In the genomic region with DNA sequence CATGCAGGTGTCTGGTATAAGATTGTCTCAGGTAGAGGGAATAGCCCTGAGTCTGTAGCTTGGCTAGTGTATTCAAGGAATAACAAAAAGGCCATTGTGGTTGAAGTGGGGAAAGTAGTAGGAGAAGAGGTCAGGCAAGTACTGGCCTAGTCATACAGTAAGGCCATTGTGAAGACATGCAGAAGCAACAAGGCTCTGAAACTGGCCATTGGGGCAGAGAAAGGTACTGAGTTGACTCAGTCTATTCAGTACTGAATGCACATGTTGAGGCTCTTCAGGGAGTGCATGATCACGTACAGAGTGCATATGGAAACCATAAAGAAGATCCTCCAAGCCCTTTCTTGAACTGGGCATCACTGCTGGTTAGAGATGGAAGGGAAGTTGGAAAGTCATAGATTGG, we compare ENCODE assay signal across 25 cellular contexts.
"Had no signal": no experiment of that assay in that cellular context is flagged by ENCODE, and none has a peak within 500 bp of the region (broad histone marks: within the 10 kb centered on the region; RNA-seq: fewer than 3 reads in every experiment).

No MANE protein-coding gene starts in this region.

- H3K4me1 ChIP-seq: left lung, prostate gland, transverse colon, upper lobe of right lung, uterus had no signal

- H3K27ac ChIP-seq: dorsolateral prefrontal cortex, epithelial cell of prostate, gastroesophageal sphincter, heart left ventricle, hepatocyte, left lung, prostate gland, thoracic aorta, transverse colon, upper lobe of right lung, uterus had no signal

- ATAC-seq: esophagus mucosa; gastroesophageal sphincter; heart left ventricle; left cardiac atrium; left lung; naive thymus-derived CD4-positive, alpha-beta T cell; right cardiac atrium; stimulated activated naive B cell treated with anti-CD40 and anti-IgM and Interleukin-4, amounts not matched to agents 10 μg/mL and 1 μg/mL and 100 μg/mL, for 72 hours; upper lobe of right lung had no signal

- H3K27me3 ChIP-seq: gastroesophageal sphincter, heart left ventricle, hepatocyte, left lung, transverse colon, upper lobe of right lung, uterus had no signal

- DNase-seq: dorsolateral prefrontal cortex; effector CD4-positive, alpha-beta T cell; foreskin fibroblast; heart left ventricle; kidney; left cardiac atrium; left lung; mesendoderm; midbrain; naive thymus-derived CD4-positive, alpha-beta T cell; nucleus accumbens; right cardiac atrium; small intestine; stimulated activated CD4-positive, alpha-beta T cell treated with anti-CD3 and anti-CD28 coated beads, Interleukin-15, amount 100 ng/mL, for 24 hours; stimulated activated CD4-positive, alpha-beta T cell treated with anti-CD3 and anti-CD28 coated beads, Interleukin-2, amount 100 ng/mL, for 48 hours; stimulated activated naive B cell treated with anti-CD40 and anti-IgM and Interleukin-4, amounts not matched to agents 10 μg/mL and 1 μg/mL and 100 μg/mL, for 72 hours; transverse colon; upper lobe of right lung; uterus had no signal

- H3K4me3 ChIP-seq: dorsolateral prefrontal cortex, gastroesophageal sphincter, heart left ventricle, hepatocyte, left lung, prostate gland, thoracic aorta, transverse colon, upper lobe of right lung, uterus had no signal

- H3K36me3 ChIP-seq: gastroesophageal sphincter, heart left ventricle, left lung, prostate gland, thoracic aorta, transverse colon, upper lobe of right lung, uterus had no signal

- H3K9me3 ChIP-seq: gastroesophageal sphincter, left lung, prostate gland, thoracic aorta, transverse colon, upper lobe of right lung, uterus had no signal
